In genomic region chr4:86977621-86978184, GRCh38 we compare ENCODE assay signal across 7 cellular contexts. TPM values are rescaled to one million over a fixed set of nuclear protein-coding genes. Genes with fewer than 3 reads are reported as not detected.
DNase-seq lines count a peak whose midpoint lies in the region; ATAC-seq and TF ChIP-seq lines count a peak whose summit lies in the region.

No MANE protein-coding gene starts in this region.

- H3K9me3 ChIP-seq in mucosa of descending colon, result no peaks in the 10 kb centered on the region

- H3K36me3 ChIP-seq in mucosa of descending colon (ENCODE audit: low read depth), result no peaks in the 10 kb centered on the region

- peak overlapping the region; percentile 73 for H3K27ac Mint-ChIP-seq in activated T-helper 2 cell treated with anti-CD3 and anti-CD28 coated beads, Interferon-gamma antibody, Interleukin-2, Interleukin-4, amounts not matched to agents 10 μg/mL and 5 μg/mL and 100 μg/mL, durations not matched to agents 14 hours and 24 hours and 36 hours

- no peak overlapping the region for H3K4me3 ChIP-seq in mucosa of descending colon

- peak overlapping the region; percentile 4 for H3K4me3 Mint-ChIP-seq in activated T-helper 2 cell treated with anti-CD3 and anti-CD28 coated beads, Interferon-gamma antibody, Interleukin-2, Interleukin-4, amounts not matched to agents 10 μg/mL and 5 μg/mL and 100 μg/mL, durations not matched to agents 14 hours and 24 hours and 36 hours (ENCODE audit: low read depth)

- H3K36me3 Mint-ChIP-seq in activated T-helper 2 cell treated with anti-CD3 and anti-CD28 coated beads, Interferon-gamma antibody, Interleukin-2, Interleukin-4, amounts not matched to agents 10 μg/mL and 5 μg/mL and 100 μg/mL, durations not matched to agents 14 hours and 24 hours and 36 hours (ENCODE audit: low read depth), result peaks cover 10% of the 10 kb centered on the region

- in situ Hi-C loops in GM13977 (cut with MboI; ENCODE audit: low pct_unique_long_range_greater_than_20kb, low sequenced_read_pairs, unreplicated experiment), result no loop called here

- ATAC-seq in GM21526 (IDR thresholded peaks at IDR 0.05; ENCODE audit: low FRiP score, unreplicated experiment) (peak; percentile 86), mucosa of descending colon (peak; percentile 91)

- peaks cover 54% of the 10 kb centered on the region for H3K4me1 Mint-ChIP-seq in activated T-helper 2 cell treated with anti-CD3 and anti-CD28 coated beads, Interferon-gamma antibody, Interleukin-2, Interleukin-4, amounts not matched to agents 10 μg/mL and 5 μg/mL and 100 μg/mL, durations not matched to agents 14 hours and 24 hours and 36 hours (ENCODE audit: low read depth)

- no peaks in the 10 kb centered on the region for H3K9me3 Mint-ChIP-seq in activated T-helper 2 cell treated with anti-CD3 and anti-CD28 coated beads, Interferon-gamma antibody, Interleukin-2, Interleukin-4, amounts not matched to agents 10 μg/mL and 5 μg/mL and 100 μg/mL, durations not matched to agents 14 hours and 24 hours and 36 hours

- peaks cover 37% of the 10 kb centered on the region for H3K4me1 ChIP-seq in mucosa of descending colon (ENCODE audit: low read depth)

- no peaks in the 10 kb centered on the region for H3K27me3 Mint-ChIP-seq in activated T-helper 2 cell treated with anti-CD3 and anti-CD28 coated beads, Interferon-gamma antibody, Interleukin-2, Interleukin-4, amounts not matched to agents 10 μg/mL and 5 μg/mL and 100 μg/mL, durations not matched to agents 14 hours and 24 hours and 36 hours (ENCODE audit: low read depth)

- intact Hi-C loops in activated T-helper 2 cell treated with anti-CD3 and anti-CD28 coated beads, Interferon-gamma antibody, Interleukin-2, Interleukin-4, amounts not matched to agents 10 μg/mL and 5 μg/mL and 100 μg/mL, durations not matched to agents 14 hours and 24 hours and 36 hours (cut with micrococcal nuclease), result loop anchor here (2.0 kb wide), 1 partner anchor 29 kb away; no protein-coding TSS in a partner anchor
- intact Hi-C loops in mucosa of descending colon (cut with DNase I, micrococcal nuclease), result no loop called here

- TF ChIP-seq CTCF in GM13977 (IDR thresholded peaks at IDR 0.05; ENCODE audit: extremely low read depth, insufficient read depth, missing control alignments) (no peak), mucosa of descending colon (IDR thresholded peaks at IDR 0.05) (no peak)

- peak; percentile 49 for DNase-seq in GM13977 (ENCODE audit: low spot score)
- peak; percentile 39 for DNase-seq in HK-2 (ENCODE audit: unreplicated experiment)
- DNase-seq in activated T-helper 2 cell treated with anti-CD3 and anti-CD28 coated beads, Interferon-gamma antibody, Interleukin-2, Interleukin-4, amounts not matched to agents 10 μg/mL and 5 μg/mL and 100 μg/mL, durations not matched to agents 14 hours and 24 hours and 36 hours (ENCODE audit: low spot score), result no peak
- DNase-seq in mucosa of descending colon, result peak in 1 of 3 donors; percentile 49
- DNase-seq in mesenteric fat pad (ENCODE audit: low spot score), result no peak
- no peak for DNase-seq in KG1 (lab: John Stamatoyannopoulos, UW)

RNA-seq across cellular contexts. Expression of gene AFF1, which starts 42.9 kb away (rescaled TPM):
- total RNA-seq in activated T-helper 2 cell treated with anti-CD3 and anti-CD28 coated beads, Interferon-gamma antibody, Interleukin-2, Interleukin-4, amounts not matched to agents 10 μg/mL and 5 μg/mL and 100 μg/mL, durations not matched to agents 14 hours and 24 hours and 36 hours, result 60.4 and 63.0 TPM in 2 replicates
- total RNA-seq in mucosa of descending colon, result 100 to 1,000 TPM in 2 of 3 donors, 10 to 100 TPM in 1; 84.0 to 150 (median 120) TPM
- total RNA-seq in mesenteric fat pad, result 122 TPM

Comparison
In these comparisons a context has a peak if more than half of its experiments do, and no peak if none do; other contexts are left out.
1. DNase-seq: peak in GM13977 (single experiment) and HK-2 (single experiment); none in activated T-helper 2 cell treated with anti-CD3 and anti-CD28 coated beads, Interferon-gamma antibody, Interleukin-2, Interleukin-4, amounts not matched to agents 10 μg/mL and 5 μg/mL and 100 μg/mL, durations not matched to agents 14 hours and 24 hours and 36 hours (single experiment), mesenteric fat pad (single experiment) and KG1 (single experiment).